23 cellular contexts compared by ENCODE assay signal in genomic region chr18:80095414-80095813, GRCh38. TPM values are rescaled to one million over a fixed set of nuclear protein-coding genes. Genes with fewer than 3 reads are reported as not detected.
DNase-seq lines count a peak whose midpoint lies in the region; ATAC-seq and TF ChIP-seq lines count a peak whose summit lies in the region.
"Had no signal": no experiment of that assay in that cellular context is flagged by ENCODE, and none has a peak within 500 bp of the region (broad histone marks: within the 10 kb centered on the region; RNA-seq: fewer than 3 reads in every experiment).

No MANE protein-coding gene starts in this region.

- no peak overlapping the region for H3K23ac ChIP-seq in neuronal stem cell (ENCODE audit: low read depth, low read length, poor library complexity)

- H3K36me3 ChIP-seq in psoas muscle (ENCODE audit: insufficient read depth in 1 of 2, low read depth in 1 of 2) (no peaks in the 10 kb centered on the region), neuronal stem cell (replicated peaks in 1 of 2; ENCODE audit: control insufficient read depth in 2 of 2, insufficient read depth in 2 of 2, low read length in 2 of 2) (no peaks in the 10 kb centered on the region)
- H3K36me3 ChIP-seq: BE2C, BLaER1 had no signal

- WGBS in psoas muscle, 3 donors: 78 to 91% (median 84%) methylated on average over 7 of the region's 7 CpGs
- WGBS in neuronal stem cell (ENCODE audit: extremely low coverage in 2 of 2, insufficient read length in 2 of 2, insufficient replicate concordance in 1 of 2), 2 donors: no CpG with 5 or more reads among the region's 7 CpGs

- peaks cover 3% of the 10 kb centered on the region for H3K9me3 ChIP-seq in psoas muscle
- peaks cover 0 to 3% of the 10 kb centered on the region in 2 donors for H3K9me3 ChIP-seq in neuronal stem cell (replicated peaks in 1 of 2; ENCODE audit: control insufficient read depth in 2 of 2, insufficient read depth in 1 of 2, low read depth in 1 of 2, low read length in 2 of 2)
- H3K9me3 ChIP-seq: A549, BE2C had no signal

- H3K9ac ChIP-seq in neuronal stem cell (ENCODE audit: low read depth, low read length, poor library complexity): no peak overlapping the region
- H3K9ac ChIP-seq: BLaER1 had no signal

- no peak overlapping the region for H2BK5ac ChIP-seq in neuronal stem cell (ENCODE audit: low read length)

- no peak overlapping the region for H3K18ac ChIP-seq in neuronal stem cell (ENCODE audit: low read length)

- H3K4me3 Mint-ChIP-seq in osteocyte (ENCODE audit: unreplicated experiment): no peak overlapping the region
- H3K4me3 Mint-ChIP-seq in activated naive CD8-positive, alpha-beta T cell treated with anti-CD3 and anti-CD28 coated beads, Interleukin-2, amount 50 U/mL, for 24 hours: no peak overlapping the region
- H3K4me3 Mint-ChIP-seq: CD14-positive monocyte; CD4-positive, alpha-beta memory T cell; CD4-positive, CD25-positive, alpha-beta regulatory T cell; CD8-positive, alpha-beta memory T cell had no signal

- intact Hi-C loops in psoas muscle (cut with DNase I): no loop called here

- no peak overlapping the region for H2AK5ac ChIP-seq in neuronal stem cell (ENCODE audit: low read depth, low read length)

- H3K27me3 ChIP-seq in psoas muscle (ENCODE audit: insufficient read depth in 3 of 3, low read length in 2 of 3): no peaks in the 10 kb centered on the region
- no peaks in the 10 kb centered on the region for H3K27me3 ChIP-seq in neuronal stem cell (ENCODE audit: control insufficient read depth in 3 of 3, insufficient read depth in 3 of 3, low read depth in 1 of 3, low read length in 3 of 3)
- H3K27me3 ChIP-seq: BE2C, BLaER1 had no signal

- no peak overlapping the region for H4K8ac ChIP-seq in neuronal stem cell (ENCODE audit: low read depth, low read length)

- H2AFZ ChIP-seq in neuronal stem cell (ENCODE audit: low read length): no peak overlapping the region

- H3K9me3 Mint-ChIP-seq in osteocyte (ENCODE audit: unreplicated experiment): peaks cover 7% of the 10 kb centered on the region
- peaks cover 9% of the 10 kb centered on the region for H3K9me3 Mint-ChIP-seq in activated naive CD8-positive, alpha-beta T cell treated with anti-CD3 and anti-CD28 coated beads, Interleukin-2, amount 50 U/mL, for 24 hours

- no peak overlapping the region for H3K14ac ChIP-seq in neuronal stem cell (ENCODE audit: low read length)

- no peak overlapping the region for H3K4me2 ChIP-seq in neuronal stem cell (ENCODE audit: insufficient read depth, low read length, poor library complexity, severe bottlenecking)
- H3K4me2 ChIP-seq: A549, BLaER1 had no signal

- H2BK12ac ChIP-seq in neuronal stem cell (ENCODE audit: low read length): no peak overlapping the region

- H3K27ac Mint-ChIP-seq in osteocyte (ENCODE audit: unreplicated experiment): no peak overlapping the region
- no peak overlapping the region for H3K27ac Mint-ChIP-seq in activated naive CD8-positive, alpha-beta T cell treated with anti-CD3 and anti-CD28 coated beads, Interleukin-2, amount 50 U/mL, for 24 hours
- H3K27ac Mint-ChIP-seq: CD4-positive, alpha-beta memory T cell; CD4-positive, CD25-positive, alpha-beta regulatory T cell; CD8-positive, alpha-beta memory T cell had no signal

- no peak for ATAC-seq in left lobe of liver
- ATAC-seq in psoas muscle: no peak
- ATAC-seq in activated naive CD8-positive, alpha-beta T cell treated with anti-CD3 and anti-CD28 coated beads, Interleukin-2, amount 50 U/mL, for 24 hours: no peak
- ATAC-seq: A549 had no signal

- no peaks in the 10 kb centered on the region for H3K4me1 Mint-ChIP-seq in osteocyte (ENCODE audit: unreplicated experiment)
- no peaks in the 10 kb centered on the region for H3K4me1 Mint-ChIP-seq in activated naive CD8-positive, alpha-beta T cell treated with anti-CD3 and anti-CD28 coated beads, Interleukin-2, amount 50 U/mL, for 24 hours
- H3K4me1 Mint-ChIP-seq: CD14-positive monocyte; CD4-positive, CD25-positive, alpha-beta regulatory T cell; CD8-positive, alpha-beta memory T cell had no signal

- no peaks in the 10 kb centered on the region for H3K36me3 Mint-ChIP-seq in osteocyte (ENCODE audit: unreplicated experiment)
- no peaks in the 10 kb centered on the region for H3K36me3 Mint-ChIP-seq in activated naive CD8-positive, alpha-beta T cell treated with anti-CD3 and anti-CD28 coated beads, Interleukin-2, amount 50 U/mL, for 24 hours (ENCODE audit: low read depth)
- H3K36me3 Mint-ChIP-seq: CD14-positive monocyte had no signal

- H3K4me3 ChIP-seq in psoas muscle (no peak overlapping the region), neuronal stem cell (ENCODE audit: low read length in 2 of 2) (no peak overlapping the region)
- H3K4me3 ChIP-seq: A549, BLaER1 had no signal

- peaks cover 15% of the 10 kb centered on the region for H3K27me3 Mint-ChIP-seq in osteocyte (ENCODE audit: unreplicated experiment)
- peaks cover 3% of the 10 kb centered on the region for H3K27me3 Mint-ChIP-seq in activated naive CD8-positive, alpha-beta T cell treated with anti-CD3 and anti-CD28 coated beads, Interleukin-2, amount 50 U/mL, for 24 hours

- TF ChIP-seq CTCF in osteocyte (IDR thresholded peaks at IDR 0.05) (no peak), psoas muscle (IDR thresholded peaks at IDR 0.05) (no peak)

- no peaks in the 10 kb centered on the region for H3K79me1 ChIP-seq in neuronal stem cell (ENCODE audit: low read depth, low read length)

- H3K4me1 ChIP-seq in psoas muscle (no peaks in the 10 kb centered on the region), neuronal stem cell (ENCODE audit: control insufficient read depth in 2 of 2, insufficient read depth in 1 of 2, low read depth in 1 of 2, low read length in 2 of 2) (no peaks in the 10 kb centered on the region)
- H3K4me1 ChIP-seq: A549, BE2C, BLaER1 had no signal

- H2BK15ac ChIP-seq in neuronal stem cell (ENCODE audit: low read length): no peak overlapping the region

- no peak overlapping the region for H2BK120ac ChIP-seq in neuronal stem cell (ENCODE audit: low read depth, low read length)

- no peak overlapping the region for H3K27ac ChIP-seq in psoas muscle
- no peak overlapping the region for H3K27ac ChIP-seq in neuronal stem cell (replicated peaks; ENCODE audit: low read length)
- H3K27ac ChIP-seq: 22Rv1, A549, BLaER1 had no signal

- H3K4ac ChIP-seq in neuronal stem cell (ENCODE audit: low read length): no peak overlapping the region

- DNase-seq in ecto neural progenitor cell (ENCODE audit: low spot score) (peak; percentile 14), left lobe of liver (ENCODE audit: low spot score) (peak; percentile 34), osteocyte (ENCODE audit: extremely low spot score, unreplicated experiment) (peak; percentile 77), psoas muscle (no peak), neuronal stem cell (ENCODE audit: low spot score) (no peak)
- DNase-seq in activated naive CD8-positive, alpha-beta T cell treated with anti-CD3 and anti-CD28 coated beads, Interleukin-2, amount 50 U/mL, for 24 hours: no peak
- DNase-seq: BE2C; C1 segment of cervical spinal cord; CD4-positive, alpha-beta memory T cell; CD4-positive, CD25-positive, alpha-beta regulatory T cell; CD8-positive, alpha-beta memory T cell; COR-L47; DMS 273 treated with DMSO at 0.1 percent for 48 hours; DMS153; DMS53; DMS79; DND-41; EL; GDM1 had no signal

- no peak overlapping the region for H4K91ac ChIP-seq in neuronal stem cell (ENCODE audit: low read depth, low read length, poor library complexity)

RNA-seq across cellular contexts. Expression of gene ADNP2, which starts 13.6 kb away (rescaled TPM):
- total RNA-seq in left lobe of liver (5.4 TPM), osteocyte (18.6 and 19.2 TPM in 2 replicates), psoas muscle (1 to 10 TPM; 3.1 to 4.6 (median 3.8) TPM)
- polyA plus RNA-seq in psoas muscle: 1 to 10 TPM; 1.5 to 3.4 (median 3.4) TPM
- polyA plus RNA-seq in neuronal stem cell (2013, experiment 1 of 2): 29.1 TPM
- 29.0 TPM for polyA plus RNA-seq in neuronal stem cell (2013, experiment 2 of 2)

Comparison
In these comparisons a context has a peak if more than half of its experiments do, and no peak if none do; other contexts are left out.
1. DNase-seq: peak in ecto neural progenitor cell (single experiment), left lobe of liver (single experiment) and osteocyte (single experiment); none in psoas muscle (0 of 2), activated naive CD8-positive, alpha-beta T cell treated with anti-CD3 and anti-CD28 coated beads, Interleukin-2, amount 50 U/mL, for 24 hours (single experiment) and neuronal stem cell (single experiment).